Comparison of ENCODE assay signal across 22 cellular contexts in genomic region chr5:73286891-73287290, GRCh38.
DNase-seq lines count a peak whose midpoint lies in the region; TF ChIP-seq lines count a peak whose summit lies in the region.
"Had no signal": no experiment of that assay in that cellular context is flagged by ENCODE, and none has a peak within 500 bp of the region (broad histone marks: within the 10 kb centered on the region; RNA-seq: fewer than 3 reads in every experiment).

No MANE protein-coding gene starts in this region.

- H3K27me3 ChIP-seq in GM23248 (replicated peaks; ENCODE audit: insufficient read depth), result no peaks in the 10 kb centered on the region

- in situ Hi-C loops in GM23248 (cut with MboI), result no loop called here

- H3K4me2 ChIP-seq in GM23248 (ENCODE audit: unreplicated experiment), result no peak overlapping the region
- H3K4me2 ChIP-seq: GM23338 had no signal

- no peaks in the 10 kb centered on the region for H4K20me1 ChIP-seq in GM23248 (ENCODE audit: insufficient read depth)

- H3K27ac ChIP-seq in GM23248, result no peak overlapping the region
- H3K27ac ChIP-seq in caudate nucleus (ENCODE audit: low read depth, low read length), result no peak overlapping the region

- DNase-seq in GM23248, result peak; percentile 34
- peak; percentile 61 for DNase-seq in HT1080 (ENCODE audit: low read depth)
- DNase-seq in dermis blood vessel endothelial cell, result peak; percentile 70
- DNase-seq in fibroblast of the aortic adventitia (ENCODE audit: low read depth), result peak; percentile 42
- DNase-seq in NCI-H2081 treated with DMSO at 0.1 percent for 48 hours (lab: John Stamatoyannopoulos, UW), result no peak
- no peak for DNase-seq in NCI-H774 (lab: John Stamatoyannopoulos, UW)
- DNase-seq in HT-29 (ENCODE audit: low spot score), result no peak
- DNase-seq in caudate nucleus (lab: John Stamatoyannopoulos, UW), result no peak
- DNase-seq: ACHN; BE2C; C1 segment of cervical spinal cord; CD4-positive, CD25-positive, alpha-beta regulatory T cell; CD8-positive, alpha-beta memory T cell; COR-L47; DMS 273 treated with DMSO at 0.1 percent for 48 hours; DMS53; DND-41; EL; HCEC 1CT; HFFc6 had no signal

- no peak overlapping the region for H3K9ac ChIP-seq in GM23248

- no peaks in the 10 kb centered on the region for H3F3A ChIP-seq in GM23248 (ENCODE audit: insufficient read depth)

- H2AFZ ChIP-seq in GM23248, result no peak overlapping the region
- H2AFZ ChIP-seq: GM23338 had no signal

- H3K9me2 ChIP-seq in GM23248 (ENCODE audit: insufficient read depth), result no peaks in the 10 kb centered on the region

- H3K4me3 ChIP-seq in GM23248, result no peak overlapping the region
- no peak overlapping the region for H3K4me3 ChIP-seq in fibroblast of the aortic adventitia (ENCODE audit: low read depth, low read length)
- H3K4me3 ChIP-seq: GM23338, K562 had no signal

- WGBS in GM23248 (ENCODE audit: low coverage in 1 of 2, low lambda C conversion rate in 2 of 2, missing lambda C conversion rate in 2 of 2), 2 experiments, result 95 to 100% methylated on average over 1 of the region's 1 CpG

- no peak for TF ChIP-seq CTCF in fibroblast of the aortic adventitia (IDR thresholded peaks at IDR 0.05; ENCODE audit: insufficient read depth, low read length)

- H3K4me1 ChIP-seq in GM23248 (ENCODE audit: insufficient read depth), result 0 out of 2 replicates have a peak, but pooled peaks cover 4% of the 10 kb centered on the region
- H3K4me1 ChIP-seq: BE2C had no signal

- no peaks in the 10 kb centered on the region for H3K79me2 ChIP-seq in GM23248 (ENCODE audit: insufficient read depth)

- H3K36me3 ChIP-seq in GM23248 (ENCODE audit: low read depth), result no peaks in the 10 kb centered on the region
- H3K36me3 ChIP-seq: BE2C had no signal

- H3K9me3 ChIP-seq in GM23248 (ENCODE audit: low read depth), result no peaks in the 10 kb centered on the region

Comparison
In these comparisons a context has a peak if more than half of its experiments do, and no peak if none do; other contexts are left out.
1. DNase-seq: peak in GM23248 (single experiment), HT1080 (single experiment), dermis blood vessel endothelial cell (single experiment) and fibroblast of the aortic adventitia (single experiment); none in NCI-H2081 treated with DMSO at 0.1 percent for 48 hours (single experiment), NCI-H774 (single experiment), HT-29 (single experiment) and caudate nucleus (0 of 61).